In the genomic region with DNA sequence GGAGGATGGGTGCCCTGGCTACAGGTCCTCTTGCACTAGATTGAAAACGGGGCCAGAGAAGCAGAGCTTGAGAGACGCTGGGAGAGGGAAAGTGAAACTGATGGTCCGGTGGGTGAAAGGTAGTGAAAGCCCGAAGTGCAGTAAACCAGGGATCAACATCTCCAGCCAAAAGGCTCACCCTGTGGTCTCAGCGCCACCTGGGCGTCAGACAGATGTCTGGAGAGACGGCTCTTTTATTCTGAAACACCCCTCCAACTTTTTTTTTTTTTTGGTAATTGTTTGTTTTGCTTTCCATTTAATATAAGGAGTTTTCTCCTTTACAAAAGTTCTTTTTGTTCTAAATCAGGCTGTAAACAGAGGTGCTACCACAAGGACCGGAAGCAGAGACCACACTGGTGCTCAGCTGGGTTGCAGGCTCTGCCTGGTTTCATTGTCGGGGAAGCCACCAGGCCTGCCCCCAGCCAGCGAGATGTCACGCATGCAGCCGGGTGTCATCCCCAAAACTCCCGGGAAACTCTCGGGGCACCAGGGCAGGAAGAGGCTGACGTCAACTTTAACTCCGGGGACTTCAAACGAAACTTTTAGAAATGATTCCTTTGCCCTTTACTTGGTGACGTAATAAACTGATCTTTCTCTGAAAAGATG, we compare ENCODE assay signal across 1 cellular context.
A peak's percentile ranks its signal among the peaks of the same experiment; 100 is the strongest.
TF ChIP-seq lines count a peak whose summit lies in the region.

No MANE protein-coding gene starts in this region.

TF ChIP-seq in liver, 16 proteins besides CTCF, POLR2A, EP300 and RAD21 (continued from another document):
- TF ChIP-seq, protein P1, sequence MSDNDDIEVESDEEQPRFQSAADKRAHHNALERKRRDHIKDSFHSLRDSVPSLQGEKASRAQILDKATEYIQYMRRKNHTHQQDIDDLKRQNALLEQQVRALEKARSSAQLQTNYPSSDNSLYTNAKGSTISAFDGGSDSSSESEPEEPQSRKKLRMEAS (IDR thresholded peaks at IDR 0.05): no peak
- TF ChIP-seq JUND (IDR thresholded peaks at IDR 0.05): peak in 1 of 2 donors; percentile 51
